In genomic region chr9:121288874-121289553, GRCh38 we compare ENCODE assay signal across 9 cellular contexts. TPM values are rescaled to one million over a fixed set of nuclear protein-coding genes. Genes with fewer than 3 reads are reported as not detected.
DNase-seq lines count a peak whose midpoint lies in the region; ATAC-seq, FAIRE-seq and TF ChIP-seq lines count a peak whose summit lies in the region.
"Had no signal": no experiment of that assay in that cellular context is flagged by ENCODE, and none has a peak within 500 bp of the region (broad histone marks: within the 10 kb centered on the region; RNA-seq: fewer than 3 reads in every experiment).

No MANE protein-coding gene starts in this region.

- peaks cover 47% of the 10 kb centered on the region for H3K4me1 ChIP-seq in A549
- peaks cover 13 to 41% of the 10 kb centered on the region in 2 donors for H3K4me1 ChIP-seq in esophagus (ENCODE audit: control insufficient read depth in 2 of 2, insufficient read depth in 2 of 2, low read length in 1 of 2)
- H3K4me1 ChIP-seq in muscle layer of duodenum (ENCODE audit: control insufficient read depth in 1 of 2, insufficient read depth in 2 of 2, low read length in 2 of 2), result peaks cover 60 to 63% of the 10 kb centered on the region in 2 donors

- peak overlapping the region; percentile 91 for H3K4me2 ChIP-seq in A549

- TF ChIP-seq POLR2A in A549 (IDR thresholded peaks at IDR 0.05; ENCODE audit: low read length), result no peak

- peak in 1 of 2 experiments; percentile 47 for DNase-seq in A549 (ENCODE audit: low read depth in 1 of 2, low spot score in 1 of 2)
- peak; percentile 41 for DNase-seq in NCI-H524 treated with DMSO at 0.1 percent for 48 hours (lab: John Stamatoyannopoulos, UW)
- no peak for DNase-seq in GM19240 (ENCODE audit: insufficient read length, low spot score)
- no peak for DNase-seq in activated gamma-delta T cell treated with Interleukin-2 at 50 U/mL for 16 hours
- DNase-seq in GM13977 (ENCODE audit: low spot score), result no peak
- DNase-seq in HuH-7.5 (ENCODE audit: low spot score), result no peak

- H3K36me3 ChIP-seq in esophagus (ENCODE audit: control insufficient read depth in 2 of 2, insufficient read depth in 2 of 2, low read length in 1 of 2) (no peaks in the 10 kb centered on the region), muscle layer of duodenum (ENCODE audit: control insufficient read depth in 1 of 2, insufficient read depth in 2 of 2, low read length in 2 of 2) (peaks cover 3 to 19% of the 10 kb centered on the region in 2 donors)

- 62% methylated on average over 9 of the region's 9 CpGs for WGBS in A549 (ENCODE audit: missing lambda C conversion rate)
- 25 to 42% methylated on average over 9 of the region's 9 CpGs for WGBS in esophagus, 2 donors

- TF ChIP-seq EP300 in A549 (IDR thresholded peaks at IDR 0.05), result no peak

- H3K27me3 ChIP-seq in esophagus (ENCODE audit: control insufficient read depth in 1 of 2, insufficient read depth in 2 of 2, low read length in 2 of 2) (no peaks in the 10 kb centered on the region), muscle layer of duodenum (ENCODE audit: low read depth, low read length) (no peaks in the 10 kb centered on the region)

- no peaks in the 10 kb centered on the region for H3K9me3 ChIP-seq in A549
- H3K9me3 ChIP-seq in esophagus (ENCODE audit: control insufficient read depth in 2 of 2, insufficient read depth in 1 of 2, low read depth in 1 of 2, low read length in 1 of 2), result no peaks in the 10 kb centered on the region
- no peaks in the 10 kb centered on the region for H3K9me3 ChIP-seq in muscle layer of duodenum (ENCODE audit: control insufficient read depth in 1 of 2, low read length in 2 of 2)

- CTCF ChIA-PET in A549 (lab: Yijun Ruan, JAX), result interaction anchor here (0.6 to 7.6 kb wide), 9 partner anchors 9 to 849 kb away, joined by 3 to 44 read pairs (median 11); no protein-coding TSS in a partner anchor

- in situ Hi-C loops in GM13977 (cut with MboI; ENCODE audit: low pct_unique_long_range_greater_than_20kb, low sequenced_read_pairs, unreplicated experiment), result no loop called here

- FAIRE-seq in A549 (lab: Jason Lieb, UNC), result no peak
- FAIRE-seq: TTC549 had no signal

- no peak overlapping the region for H3K4me3 ChIP-seq in A549
- H3K4me3 ChIP-seq in esophagus (ENCODE audit: low read depth in 1 of 2, low read length in 2 of 2), result no peak overlapping the region
- peak overlapping the region in 1 of 2 donors; percentile 30 for H3K4me3 ChIP-seq in muscle layer of duodenum (ENCODE audit: low read depth in 1 of 2, low read length in 2 of 2)

- no peak for TF ChIP-seq RAD21 in A549 (conservative IDR thresholded peaks at IDR 0.05 in 1 of 2, IDR thresholded peaks at IDR 0.05 in 1 of 2)

- ATAC-seq in A549, result no peak

- POLR2A ChIA-PET in A549 (lab: Yijun Ruan, JAX), result no interaction called here

- H3K27ac ChIP-seq in A549, result peak overlapping the region; percentile 92 to 93
- peak overlapping the region; percentile 99 to 100 for H3K27ac ChIP-seq in esophagus (ENCODE audit: low read depth in 2 of 2, low read length in 1 of 2)
- peak overlapping the region; percentile 96 for H3K27ac ChIP-seq in muscle layer of duodenum (ENCODE audit: low read length)

- TF ChIP-seq CTCF in A549 (IDR thresholded peaks at IDR 0.05) (no peak), GM13977 (IDR thresholded peaks at IDR 0.05; ENCODE audit: extremely low read depth, insufficient read depth, missing control alignments) (no peak)

TF ChIP-seq in A549, 52 proteins besides CTCF, POLR2A, EP300 and RAD21:
- TF ChIP-seq FOSL2 (IDR thresholded peaks at IDR 0.05) (no peak), FOSL2 (CRISPR knock-in tag; IDR thresholded peaks at IDR 0.05) (no peak), JUNB (IDR thresholded peaks at IDR 0.05) (no peak), HOXB13 (CRISPR knock-in tag; IDR thresholded peaks at IDR 0.05; ENCODE audit: low read depth) (no peak), HES2 (IDR thresholded peaks at IDR 0.05) (no peak), JUN (IDR thresholded peaks at IDR 0.05) (no peak), ZFP36 (IDR thresholded peaks at IDR 0.05; ENCODE audit: borderline replicate concordance, partially characterized antibody) (no peak), NPAS2 (CRISPR knock-in tag; IDR thresholded peaks at IDR 0.05; ENCODE audit: borderline replicate concordance) (no peak), PHF8 (IDR thresholded peaks at IDR 0.05; ENCODE audit: borderline replicate concordance, low read depth) (no peak), HOXB5 (CRISPR knock-in tag; IDR thresholded peaks at IDR 0.05) (no peak)

RNA-seq across cellular contexts. Expression of gene GSN, which starts 21.1 kb away (rescaled TPM):
- polyA plus RNA-seq in A549 (2011; rRNA removed) (77.2 and 88.5 TPM in 2 replicates), A549 (2017; fragmentation: RNase III; extraction: RNeasy Plus Mini Kit Qiagen cat#74134 plus additional on column Dnase treatment) (24.5 to 36.5 TPM (median 33.7 TPM) in 3 replicates), esophagus (100 to 1,000 TPM; 198 to 418 TPM)
- polyA plus RNA-seq in A549 (2012; cell fraction: cytosol; rRNA removed), result 39.8 and 42.0 TPM in 2 replicates
- 76.2 and 84.7 TPM in 2 replicates for polyA plus RNA-seq in A549 (2012; cell fraction: nucleus; rRNA removed)
- polyA minus RNA-seq in A549 (2011; rRNA and poly(A)+ RNA removed), result 110 TPM in 2 replicates
